21 cellular contexts compared by ENCODE assay signal in the genomic region with DNA sequence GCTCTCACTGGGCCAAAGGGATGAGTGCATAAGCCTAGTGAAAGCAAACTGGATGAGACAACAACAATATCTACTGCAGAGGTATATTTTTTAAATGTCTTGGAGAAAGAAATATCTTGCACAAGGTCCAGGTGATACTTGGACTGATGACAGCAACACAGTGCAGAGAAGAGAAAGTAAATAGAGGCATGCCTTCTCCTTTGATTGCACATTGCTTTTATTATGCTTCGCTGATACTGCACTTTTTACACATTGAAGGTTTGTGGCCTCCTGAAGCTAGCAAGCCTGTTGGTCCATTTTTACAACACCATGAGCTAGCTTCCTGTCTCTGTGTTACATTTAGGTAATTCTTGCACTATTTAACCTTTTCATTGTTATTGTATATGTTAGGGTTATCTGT.
"Had no signal": no experiment of that assay in that cellular context is flagged by ENCODE, and none has a peak within 500 bp of the region (broad histone marks: within the 10 kb centered on the region; RNA-seq: fewer than 3 reads in every experiment).

No MANE protein-coding gene starts in this region.

- H3K27me3 ChIP-seq: SJSA1 had no signal

- ATAC-seq: K562 had no signal

- H3K4me1 ChIP-seq: SJSA1 had no signal

- H3K36me3 ChIP-seq: SJSA1 had no signal

- H3K27ac ChIP-seq: KMS-11, SJSA1, SK-N-MC had no signal

- H3K4me3 ChIP-seq: K562, SJSA1, SK-N-MC had no signal

- DNase-seq: Kasumi-1, MM.1S, NCI-H1092 treated with DMSO at 0.1 percent for 48 hours, NCI-H1436, NCI-H187, NCI-H2029, NCI-H2081 treated with DMSO at 0.1 percent for 48 hours, NCI-H2171, NCI-H226, NCI-H446, NCI-H510A, NCI-H524 treated with DMSO at 0.1 percent for 48 hours, NCI-H69, NCI-H774, Right ventricle myocardium superior, RPMI8226, SIG-M5 had no signal

- H3K9me3 ChIP-seq: SJSA1 had no signal

- H3K9ac ChIP-seq: KMS-11 had no signal
